Comparison of ENCODE assay signal across 2 cellular contexts in genomic region chr13:113813749-113814434, GRCh38.
TF ChIP-seq lines count a peak whose summit lies in the region.

No MANE protein-coding gene starts in this region.

TF ChIP-seq in GM23338, 12 proteins besides CTCF, POLR2A, EP300 and RAD21:
- no peak for TF ChIP-seq CREB1 (CRISPR knock-in tag; IDR thresholded peaks at IDR 0.05; ENCODE audit: low read depth)
- no peak for TF ChIP-seq ZNF462 (CRISPR knock-in tag; IDR thresholded peaks at IDR 0.05)
- no peak for TF ChIP-seq EZH2 (IDR thresholded peaks at IDR 0.05; ENCODE audit: low read depth, unreplicated experiment)
- no peak for TF ChIP-seq NANOG (IDR thresholded peaks at IDR 0.05; ENCODE audit: borderline replicate concordance)
- no peak for TF ChIP-seq EZH2phosphoT487 (IDR thresholded peaks at IDR 0.05; ENCODE audit: unreplicated experiment)
- TF ChIP-seq STAT1 (IDR thresholded peaks at IDR 0.05; ENCODE audit: unreplicated experiment) = no peak
- TF ChIP-seq ZNF114 (CRISPR knock-in tag; IDR thresholded peaks at IDR 0.05) = no peak
- no peak for TF ChIP-seq ETS1 (IDR thresholded peaks at IDR 0.05)
- TF ChIP-seq POLR2AphosphoS5 (IDR thresholded peaks at IDR 0.05; ENCODE audit: low read depth) = no peak
- no peak for TF ChIP-seq JUNB (IDR thresholded peaks at IDR 0.05; ENCODE audit: unreplicated experiment)
- TF ChIP-seq REST (IDR thresholded peaks at IDR 0.05; ENCODE audit: unreplicated experiment) = no peak
- TF ChIP-seq ZNF331 (CRISPR knock-in tag; IDR thresholded peaks at IDR 0.05; ENCODE audit: low read depth) = no peak

TF ChIP-seq in endothelial cell of umbilical vein, 7 proteins besides CTCF, POLR2A, EP300 and RAD21:
- TF ChIP-seq POLR2AphosphoS5 (IDR thresholded peaks at IDR 0.05; ENCODE audit: insufficient read depth, low read depth, low read length) (no peak), MYC (IDR thresholded peaks at IDR 0.05; ENCODE audit: low read depth, low read length) (no peak), GATA2 (IDR thresholded peaks at IDR 0.05; ENCODE audit: insufficient read depth, insufficient read length, low read depth, low read length) (no peak), JUN (IDR thresholded peaks at IDR 0.05; ENCODE audit: borderline replicate concordance, insufficient read depth, insufficient read length, low read depth) (no peak), EZH2 (IDR thresholded peaks at IDR 0.05; ENCODE audit: borderline replicate concordance, low read depth, low read length, severe bottlenecking) (no peak)
